Comparison of ENCODE assay signal across 18 cellular contexts in the genomic region with DNA sequence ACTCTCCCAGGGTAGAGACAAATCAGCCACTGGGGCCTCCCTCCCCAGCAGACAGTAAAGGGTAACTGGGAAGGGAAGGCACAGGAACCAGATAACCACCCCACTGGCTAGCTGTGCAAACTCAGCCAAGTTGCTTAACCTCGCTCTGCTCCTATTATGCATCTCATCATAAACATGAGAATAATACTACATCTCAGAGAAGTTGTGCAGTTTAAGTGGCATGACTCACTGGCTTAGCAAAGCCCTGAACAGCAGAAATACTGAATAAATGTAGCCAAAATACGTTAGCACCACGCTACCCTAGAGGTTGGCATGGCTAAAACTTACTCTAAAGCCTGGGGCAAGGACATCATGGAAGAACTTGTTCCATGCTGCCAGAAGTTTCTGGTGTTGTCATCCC.
A peak's percentile ranks its signal among the peaks of the same experiment; 100 is the strongest.
DNase-seq lines count a peak whose midpoint lies in the region; TF ChIP-seq lines count a peak whose summit lies in the region.
"Had no signal": no experiment of that assay in that cellular context is flagged by ENCODE, and none has a peak within 500 bp of the region (broad histone marks: within the 10 kb centered on the region; RNA-seq: fewer than 3 reads in every experiment).

No MANE protein-coding gene starts in this region.

- no peak overlapping the region for H3K4ac ChIP-seq in mesenchymal stem cell (ENCODE audit: low read depth in 1 of 2, low read length in 2 of 2)

- no peak overlapping the region for H3K14ac ChIP-seq in mesenchymal stem cell (ENCODE audit: low read length in 2 of 2)

- no peaks in the 10 kb centered on the region for H3K9me2 ChIP-seq in GM23248 (ENCODE audit: insufficient read depth)

- no peak for TF ChIP-seq CTCF in epithelial cell of esophagus (IDR thresholded peaks at IDR 0.05; ENCODE audit: insufficient read depth, low read depth, low read length, missing control alignments)
- TF ChIP-seq CTCF in Calu3 (IDR thresholded peaks at IDR 0.05; ENCODE audit: unreplicated experiment) = no peak

- intact Hi-C loops in Calu3 (cut with micrococcal nuclease; ENCODE audit: unreplicated experiment) = no loop called here

- H2BK15ac ChIP-seq in mesenchymal stem cell (ENCODE audit: low read depth, poor library complexity, severe bottlenecking) = no peak overlapping the region

- H3K4me3 Mint-ChIP-seq in Calu3 (ENCODE audit: low read depth, unreplicated experiment) = no peak overlapping the region

- peak; percentile 36 for DNase-seq in GM23248
- DNase-seq in RPMI7951 (ENCODE audit: low read depth) = peak; percentile 30
- DNase-seq in epithelial cell of esophagus (ENCODE audit: low read depth) = peak; percentile 11
- DNase-seq in mesenchymal stem cell = peak; percentile 23
- DNase-seq in RPMI8226 = no peak
- no peak for DNase-seq in stimulated activated naive CD4-positive, alpha-beta T cell (lab: John Stamatoyannopoulos, UW)
- no peak for DNase-seq in Calu3
- no peak for DNase-seq in stimulated activated CD4-positive, alpha-beta T cell treated with anti-CD3 and anti-CD28 coated beads, Interleukin-1b, Interleukin-23, amount 100 ng/mL, for 48 hours
- DNase-seq: C1 segment of cervical spinal cord, H7, MV-4-11, NCI-H1436, NCI-H2029, NCI-H2171, NCI-H748 treated with DMSO at 0.1 percent for 48 hours, OCI-M1 had no signal

- H3K4me1 Mint-ChIP-seq in Calu3 (ENCODE audit: low read depth, unreplicated experiment) = peaks cover 8% of the 10 kb centered on the region

- no peak overlapping the region for H4K8ac ChIP-seq in mesenchymal stem cell (ENCODE audit: low read length)

- H4K20me1 ChIP-seq in GM23248 (ENCODE audit: insufficient read depth) = no peaks in the 10 kb centered on the region

- H3K27ac ChIP-seq in GM23248 = no peak overlapping the region
- no peak overlapping the region for H3K27ac ChIP-seq in mesenchymal stem cell (ENCODE audit: low read length, poor library complexity, severe bottlenecking)
- H3K27ac ChIP-seq: A549, SJSA1 had no signal

- H2BK120ac ChIP-seq in mesenchymal stem cell (ENCODE audit: low read depth, low read length) = no peak overlapping the region

- H3F3A ChIP-seq in GM23248 (ENCODE audit: insufficient read depth) = peaks cover 15% of the 10 kb centered on the region

- in situ Hi-C loops in GM23248 (cut with MboI) = no loop called here

- H3K79me1 ChIP-seq in mesenchymal stem cell (replicated peaks; ENCODE audit: low read length, poor library complexity, severe bottlenecking) = peaks cover 18% of the 10 kb centered on the region

- no peak overlapping the region for H4K91ac ChIP-seq in mesenchymal stem cell (ENCODE audit: low read length)

- WGBS in GM23248 (ENCODE audit: low coverage in 1 of 2, low lambda C conversion rate in 2 of 2, missing lambda C conversion rate in 2 of 2), 2 experiments = 92 to 93% methylated on average over 3 of the region's 3 CpGs
- WGBS in mesenchymal stem cell = 89% methylated on average over 3 of the region's 3 CpGs

- H3K18ac ChIP-seq in mesenchymal stem cell (ENCODE audit: low read depth in 1 of 2, low read length in 2 of 2) = no peak overlapping the region

- BruUV-seq in Calu3 (replicated peaks; lab: Mats Ljungman, UMichigan) = no TSS peak

- H3K4me1 ChIP-seq in GM23248 (ENCODE audit: insufficient read depth) = peaks cover 20% of the 10 kb centered on the region
- peaks cover 1% of the 10 kb centered on the region for H3K4me1 ChIP-seq in mesenchymal stem cell (ENCODE audit: control insufficient read depth, insufficient read depth, low read depth, low read length)
- H3K4me1 ChIP-seq: A549, SJSA1 had no signal

- no peaks in the 10 kb centered on the region for H3K79me2 ChIP-seq in GM23248 (ENCODE audit: insufficient read depth)

- H3K36me3 ChIP-seq in GM23248 (ENCODE audit: low read depth) (no peaks in the 10 kb centered on the region), mesenchymal stem cell (ENCODE audit: control insufficient read depth in 1 of 2, insufficient read depth in 2 of 2, low read depth in 1 of 2, low read length in 2 of 2) (no peaks in the 10 kb centered on the region)
- H3K36me3 ChIP-seq: SJSA1 had no signal

- no peaks in the 10 kb centered on the region for H3K9me3 Mint-ChIP-seq in Calu3 (ENCODE audit: low read depth, unreplicated experiment)

- H3K9me3 ChIP-seq in GM23248 (ENCODE audit: low read depth) (no peaks in the 10 kb centered on the region), mesenchymal stem cell (ENCODE audit: control insufficient read depth, low read length) (no peaks in the 10 kb centered on the region)
- H3K9me3 ChIP-seq: A549, SJSA1 had no signal

- H2AK5ac ChIP-seq in mesenchymal stem cell (ENCODE audit: low read length, severe bottlenecking) = no peak overlapping the region

- H2AFZ ChIP-seq in GM23248 = no peak overlapping the region
- H2AFZ ChIP-seq in mesenchymal stem cell (ENCODE audit: low read depth, low read length) = no peak overlapping the region

- H3K4me3 ChIP-seq in GM23248 (no peak overlapping the region), epithelial cell of esophagus (ENCODE audit: low read length) (no peak overlapping the region), mesenchymal stem cell (ENCODE audit: insufficient read depth in 1 of 2, low read depth in 1 of 2, low read length in 2 of 2) (no peak overlapping the region)
- H3K4me3 ChIP-seq: A549, SJSA1 had no signal

- no peak overlapping the region for H3K27ac Mint-ChIP-seq in Calu3 (ENCODE audit: unreplicated experiment)

- no peak overlapping the region for H3K23ac ChIP-seq in mesenchymal stem cell (ENCODE audit: low read length in 2 of 2)

- H3K27me3 ChIP-seq in GM23248 (replicated peaks; ENCODE audit: insufficient read depth) (no peaks in the 10 kb centered on the region), mesenchymal stem cell (ENCODE audit: control insufficient read depth in 1 of 2, insufficient read depth in 1 of 2, low read length in 2 of 2) (no peaks in the 10 kb centered on the region)
- H3K27me3 ChIP-seq: SJSA1 had no signal

- H3K9ac ChIP-seq in GM23248 (no peak overlapping the region), mesenchymal stem cell (ENCODE audit: low read length) (no peak overlapping the region)

- no peaks in the 10 kb centered on the region for H3K27me3 Mint-ChIP-seq in Calu3 (ENCODE audit: unreplicated experiment)

- no peak overlapping the region for H2BK5ac ChIP-seq in mesenchymal stem cell (ENCODE audit: low read depth, low read length, poor library complexity, severe bottlenecking)

- no peak overlapping the region for H3K4me2 ChIP-seq in GM23248 (ENCODE audit: unreplicated experiment)
- H3K4me2 ChIP-seq in mesenchymal stem cell (ENCODE audit: low read length, poor library complexity, severe bottlenecking) = no peak overlapping the region
- H3K4me2 ChIP-seq: A549 had no signal

- CTCF ChIA-PET in Calu3 (lab: Charles Lee) = no interaction called here

- H2BK12ac ChIP-seq in mesenchymal stem cell (ENCODE audit: low read length in 2 of 2) = no peak overlapping the region

- no peaks in the 10 kb centered on the region for H3K36me3 Mint-ChIP-seq in Calu3 (ENCODE audit: insufficient read depth, unreplicated experiment)

Comparison
In these comparisons a context has a peak if more than half of its experiments do, and no peak if none do; other contexts are left out.
1. DNase-seq: peak in GM23248 (single experiment), RPMI7951 (single experiment), epithelial cell of esophagus (single experiment) and mesenchymal stem cell (single experiment); none in RPMI8226 (single experiment), stimulated activated naive CD4-positive, alpha-beta T cell (0 of 6), Calu3 (single experiment) and stimulated activated CD4-positive, alpha-beta T cell treated with anti-CD3 and anti-CD28 coated beads, Interleukin-1b, Interleukin-23, amount 100 ng/mL, for 48 hours (single experiment).